Comparison of ENCODE assay signal across 1 cellular context in genomic region chr2:209423562-209424541, GRCh38.
A peak's percentile ranks its signal among the peaks of the same experiment; 100 is the strongest.
TF ChIP-seq lines count a peak whose summit lies in the region.

Gene MAP2, plus strand, starts transcription at chr2:209424047. Its CDS starts 229,124 bp downstream, at chr2:209653171.

TF ChIP-seq in HepG2, 621 proteins besides CTCF, POLR2A, EP300 and RAD21 (continued from another document and continues in another):
- TF ChIP-seq ARID3A (IDR thresholded peaks at IDR 0.05; ENCODE audit: low read depth, low read length) (no peak), JUN (CRISPR knock-in tag; IDR thresholded peaks at IDR 0.05) (no peak), KLF16 (CRISPR knock-in tag; IDR thresholded peaks at IDR 0.05) (0 out of 4 replicates have a peak, but pooled peaks of 1 of the 2 experiments have one; percentile 30), ATAD3A (CRISPR knock-in tag; IDR thresholded peaks at IDR 0.05) (no peak), GLMP (CRISPR knock-in tag; IDR thresholded peaks at IDR 0.05; ENCODE audit: borderline replicate concordance) (no peak), ZNF761 (CRISPR knock-in tag; conservative IDR thresholded peaks at IDR 0.05) (no peak), YY1 (IDR thresholded peaks at IDR 0.05; ENCODE audit: insufficient read depth, insufficient replicate concordance, low read depth, low read length) (peak; percentile 77), ZNF260 (CRISPR knock-in tag; IDR thresholded peaks at IDR 0.05; ENCODE audit: borderline replicate concordance, low read depth) (no peak), KIAA2018 (CRISPR knock-in tag; IDR thresholded peaks at IDR 0.05; ENCODE audit: borderline replicate concordance) (no peak), ZBTB46 (CRISPR knock-in tag; IDR thresholded peaks at IDR 0.05; ENCODE audit: borderline replicate concordance) (no peak), DMAP1 (CRISPR knock-in tag; IDR thresholded peaks at IDR 0.05) (no peak), POGK (CRISPR knock-in tag; conservative IDR thresholded peaks at IDR 0.05) (0 out of 2 replicates have a peak, but pooled peaks have one; percentile 32), MLX (CRISPR knock-in tag; IDR thresholded peaks at IDR 0.05) (no peak), ZNF557 (CRISPR knock-in tag; IDR thresholded peaks at IDR 0.05) (no peak), ZEB1 (IDR thresholded peaks at IDR 0.05; ENCODE audit: insufficient replicate concordance, low read depth) (peak; percentile 74), AGO1 (IDR thresholded peaks at IDR 0.05; ENCODE audit: low read depth, low read length, poor library complexity, severe bottlenecking) (no peak), MED13 (CRISPR knock-in tag; IDR thresholded peaks at IDR 0.05) (no peak), MYNN (CRISPR knock-in tag; IDR thresholded peaks at IDR 0.05; ENCODE audit: low read depth) (no peak), ZNF343 (CRISPR knock-in tag; IDR thresholded peaks at IDR 0.05) (no peak), ZNF883 (CRISPR knock-in tag; IDR thresholded peaks at IDR 0.05; ENCODE audit: not compliant biosample characterization) (no peak), ZNF713 (CRISPR knock-in tag; IDR thresholded peaks at IDR 0.05) (no peak), PRDM15 (CRISPR knock-in tag; IDR thresholded peaks at IDR 0.05) (no peak), ATF3 (CRISPR knock-in tag; IDR thresholded peaks at IDR 0.05) (no peak), PAX8 (CRISPR knock-in tag; IDR thresholded peaks at IDR 0.05; ENCODE audit: borderline replicate concordance) (no peak), HMG20B (CRISPR knock-in tag; conservative IDR thresholded peaks at IDR 0.05) (no peak), ZNF614 (CRISPR knock-in tag; IDR thresholded peaks at IDR 0.05; ENCODE audit: borderline replicate concordance) (no peak), GABPB1 (CRISPR knock-in tag; IDR thresholded peaks at IDR 0.05) (peak; percentile 69; the same call in 1 of the 2 replicates), ZNF362 (CRISPR knock-in tag; IDR thresholded peaks at IDR 0.05; ENCODE audit: borderline replicate concordance) (no peak), ZSCAN12 (CRISPR knock-in tag; IDR thresholded peaks at IDR 0.05) (no peak), GZF1 (CRISPR knock-in tag; IDR thresholded peaks at IDR 0.05) (no peak), IRF1 (CRISPR knock-in tag; IDR thresholded peaks at IDR 0.05; ENCODE audit: low read depth) (no peak), ASH2L (IDR thresholded peaks at IDR 0.05; ENCODE audit: insufficient read length, low read depth, low read length) (no peak), E2F5 (CRISPR knock-in tag; conservative IDR thresholded peaks at IDR 0.05) (no peak), ZNF10 (CRISPR knock-in tag; IDR thresholded peaks at IDR 0.05; ENCODE audit: borderline replicate concordance, low read depth) (no peak), XRCC5 (optimal IDR thresholded peaks at IDR 0.05; ENCODE audit: low read length) (peak; percentile 92)
